10 cellular contexts compared by ENCODE assay signal in genomic region chr7:100003711-100004661, GRCh38. TPM values are rescaled to one million over a fixed set of nuclear protein-coding genes. Genes with fewer than 3 reads are reported as not detected.
DNase-seq lines count a peak whose midpoint lies in the region; ATAC-seq, FAIRE-seq and TF ChIP-seq lines count a peak whose summit lies in the region.
"Had no signal": no experiment of that assay in that cellular context is flagged by ENCODE, and none has a peak within 500 bp of the region (broad histone marks: within the 10 kb centered on the region; RNA-seq: fewer than 3 reads in every experiment).

No MANE protein-coding gene starts in this region.

- TF ChIP-seq CTCF in A549 (IDR thresholded peaks at IDR 0.05) (no peak), CD14-positive monocyte (IDR thresholded peaks at IDR 0.05) (no peak)

- POLR2A ChIA-PET in A549 (lab: Yijun Ruan, JAX) = interaction anchor here (1.5 kb wide), 1 partner anchor 11 kb away, joined by 4 read pairs; the partner anchor contains the start of gene ZKSCAN1
- POLR2A ChIA-PET in CD4-positive, alpha-beta memory T cell (lab: Charles Lee; ENCODE audit: partially characterized antibody) = interaction anchor here (1.8 kb wide), 1 partner anchor 11 kb away, joined by 7 read pairs; the partner anchor contains the start of gene ZKSCAN1

- H3K36me3 ChIP-seq in CD4-positive, alpha-beta memory T cell (ENCODE audit: insufficient read depth, low read length) = no peaks in the 10 kb centered on the region

- peaks cover 8% of the 10 kb centered on the region for H3K4me1 Mint-ChIP-seq in CD14-positive monocyte
- no peaks in the 10 kb centered on the region for H3K4me1 Mint-ChIP-seq in CD4-positive, alpha-beta memory T cell
- H3K4me1 Mint-ChIP-seq in activated T-cell treated with anti-CD3 and anti-CD28 coated beads, Interleukin-2, amount 50 U/mL, for 24 hours (ENCODE audit: low read depth) = no peaks in the 10 kb centered on the region

- CTCF ChIA-PET in A549 (lab: Yijun Ruan, JAX) = interaction anchor here (0.9 to 21.2 kb wide), 5 partner anchors 11 to 127 kb away, joined by 3 to 155 read pairs (median 5); no protein-coding TSS in a partner anchor
- CTCF ChIA-PET in CD4-positive, alpha-beta memory T cell (lab: Charles Lee; ENCODE audit: partially characterized antibody) = interaction anchor here (0.6 to 1.2 kb wide), 4 partner anchors 14 to 89 kb away, joined by 3 to 4 read pairs (median 3); no protein-coding TSS in a partner anchor

- peak; percentile 48 to 90; a peak in 4 of 6 replicates for ATAC-seq in A549
- ATAC-seq in HG03460 (IDR thresholded peaks at IDR 0.05; ENCODE audit: unreplicated experiment) = no peak

- H3K4me3 Mint-ChIP-seq in CD14-positive monocyte = no peak overlapping the region
- no peak overlapping the region for H3K4me3 Mint-ChIP-seq in CD4-positive, alpha-beta memory T cell
- no peak overlapping the region for H3K4me3 Mint-ChIP-seq in activated T-cell treated with anti-CD3 and anti-CD28 coated beads, Interleukin-2, amount 50 U/mL, for 24 hours

- no peaks in the 10 kb centered on the region for H3K9me3 ChIP-seq in A549
- no peaks in the 10 kb centered on the region for H3K9me3 ChIP-seq in CD4-positive, alpha-beta memory T cell (ENCODE audit: control insufficient read depth in 1 of 2, low read length in 2 of 2)

- no peak for TF ChIP-seq POLR2A in A549 (IDR thresholded peaks at IDR 0.05; ENCODE audit: low read length)

- no peak for FAIRE-seq in A549 (lab: Jason Lieb, UNC)

- no peak for TF ChIP-seq RAD21 in A549 (conservative IDR thresholded peaks at IDR 0.05 in 1 of 2, IDR thresholded peaks at IDR 0.05 in 1 of 2)

- H3K4me1 ChIP-seq in A549 = 0 out of 3 replicates have a peak, but pooled peaks cover 3% of the 10 kb centered on the region
- no peaks in the 10 kb centered on the region for H3K4me1 ChIP-seq in CD4-positive, alpha-beta memory T cell (ENCODE audit: insufficient read depth, low read length)

- H3K27ac ChIP-seq in A549 (peak overlapping the region in 1 of 2 experiments; percentile 41; a peak in 4 of 6 replicates), cingulate gyrus (ENCODE audit: low read depth, low read length) (peak overlapping the region; percentile 98)
- H3K27ac ChIP-seq in CD4-positive, alpha-beta memory T cell (ENCODE audit: low read depth, low read length) = no peak overlapping the region

- H3K36me3 Mint-ChIP-seq in CD14-positive monocyte = no peaks in the 10 kb centered on the region
- no peaks in the 10 kb centered on the region for H3K36me3 Mint-ChIP-seq in CD4-positive, alpha-beta memory T cell
- no peaks in the 10 kb centered on the region for H3K36me3 Mint-ChIP-seq in activated T-cell treated with anti-CD3 and anti-CD28 coated beads, Interleukin-2, amount 50 U/mL, for 24 hours (ENCODE audit: low read depth)

- no peak overlapping the region for H3K4me3 ChIP-seq in A549
- H3K4me3 ChIP-seq in CD4-positive, alpha-beta memory T cell (ENCODE audit: low read length in 2 of 2) = no peak overlapping the region

- DNase-seq in A549 (ENCODE audit: low read depth in 1 of 2, low spot score in 1 of 2) = peak in 1 of 2 experiments; percentile 77
- peak; percentile 93 for DNase-seq in NCI-H2029 treated with DMSO at 0.1 percent for 48 hours (lab: John Stamatoyannopoulos, UW)
- peak; percentile 89 for DNase-seq in mucosa of gallbladder (ENCODE audit: low spot score)
- DNase-seq in CD14-positive monocyte (ENCODE audit: low spot score) = no peak
- DNase-seq in CD4-positive, alpha-beta memory T cell = no peak
- DNase-seq in activated T-cell treated with anti-CD3 and anti-CD28 coated beads, Interleukin-2, amount 50 U/mL, for 24 hours = no peak
- DNase-seq: activated CD8-positive, alpha-beta memory T cell treated with anti-CD3 and anti-CD28 coated beads, Interleukin-2, amount 50 U/mL, for 4 hours had no signal

- TF ChIP-seq EP300 in A549 (IDR thresholded peaks at IDR 0.05) = no peak

- H3K4me2 ChIP-seq in A549 = peak overlapping the region; percentile 27; the same call in 2 of the 3 replicates

- no peak overlapping the region for H3K27ac Mint-ChIP-seq in CD14-positive monocyte
- peak overlapping the region in 2 of 7 donors; percentile 29 to 31 for H3K27ac Mint-ChIP-seq in CD4-positive, alpha-beta memory T cell
- no peak overlapping the region for H3K27ac Mint-ChIP-seq in activated T-cell treated with anti-CD3 and anti-CD28 coated beads, Interleukin-2, amount 50 U/mL, for 24 hours

- peaks cover 0 to 5% (median 1%) of the 10 kb centered on the region in 3 donors for H3K27me3 Mint-ChIP-seq in CD14-positive monocyte (ENCODE audit: low read depth in 3 of 3)
- peaks cover 0 to 2% of the 10 kb centered on the region in 2 donors for H3K27me3 Mint-ChIP-seq in CD4-positive, alpha-beta memory T cell
- peaks cover 4% of the 10 kb centered on the region for H3K27me3 Mint-ChIP-seq in activated T-cell treated with anti-CD3 and anti-CD28 coated beads, Interleukin-2, amount 50 U/mL, for 24 hours

- no peaks in the 10 kb centered on the region for H3K9me3 Mint-ChIP-seq in CD14-positive monocyte
- no peaks in the 10 kb centered on the region for H3K9me3 Mint-ChIP-seq in CD4-positive, alpha-beta memory T cell
- no peaks in the 10 kb centered on the region for H3K9me3 Mint-ChIP-seq in activated T-cell treated with anti-CD3 and anti-CD28 coated beads, Interleukin-2, amount 50 U/mL, for 24 hours

- intact Hi-C loops in CD14-positive monocyte (cut with micrococcal nuclease) = no loop called here
- intact Hi-C loops in CD4-positive, alpha-beta memory T cell (cut with micrococcal nuclease) = no loop called here

- WGBS in A549 (ENCODE audit: missing lambda C conversion rate) = 39% methylated on average over 14 of the region's 14 CpGs

- no peaks in the 10 kb centered on the region for H3K27me3 ChIP-seq in CD4-positive, alpha-beta memory T cell (ENCODE audit: insufficient read depth, low read length)

TF ChIP-seq in A549, 52 proteins besides CTCF, POLR2A, EP300 and RAD21:
- no peak for TF ChIP-seq ATOH8 (CRISPR knock-in tag; IDR thresholded peaks at IDR 0.05; ENCODE audit: low read depth)
- no peak for TF ChIP-seq RFX5 (IDR thresholded peaks at IDR 0.05)
- TF ChIP-seq FOXS1 (CRISPR knock-in tag; IDR thresholded peaks at IDR 0.05) = no peak
- no peak for TF ChIP-seq CHD2 (IDR thresholded peaks at IDR 0.05; ENCODE audit: low read length, partially characterized antibody)
- no peak for TF ChIP-seq ESRRA (IDR thresholded peaks at IDR 0.05; ENCODE audit: borderline replicate concordance, low read length)
- no peak for TF ChIP-seq MAX (IDR thresholded peaks at IDR 0.05)
- TF ChIP-seq NR3C1 (IDR thresholded peaks at IDR 0.05) = no peak
- no peak for TF ChIP-seq RNF2 (IDR thresholded peaks at IDR 0.05; ENCODE audit: borderline replicate concordance, low read depth)
- no peak for TF ChIP-seq KDM1A (IDR thresholded peaks at IDR 0.05; ENCODE audit: low read depth)
- no peak for TF ChIP-seq FOSB (CRISPR knock-in tag; IDR thresholded peaks at IDR 0.05)
- no peak for TF ChIP-seq PHF8 (IDR thresholded peaks at IDR 0.05; ENCODE audit: borderline replicate concordance, low read depth)
- TF ChIP-seq HDAC2 (IDR thresholded peaks at IDR 0.05) = no peak
- TF ChIP-seq SREBF2 (IDR thresholded peaks at IDR 0.05) = no peak
- no peak for TF ChIP-seq CEBPB (IDR thresholded peaks at IDR 0.05)
- no peak for TF ChIP-seq MYC (IDR thresholded peaks at IDR 0.05; ENCODE audit: borderline replicate concordance, low read length)
- no peak for TF ChIP-seq MAFK (IDR thresholded peaks at IDR 0.05; ENCODE audit: partially characterized antibody)

RNA-seq across cellular contexts. Expression of gene ZKSCAN1, which starts 11.4 kb away (rescaled TPM):
- 23.9 and 25.7 TPM in 2 replicates for polyA plus RNA-seq in A549 (2011; rRNA removed)
- 5.3 and 5.7 TPM in 2 replicates for polyA plus RNA-seq in A549 (2012; cell fraction: cytosol; rRNA removed)
- 6.7 and 10.9 TPM in 2 replicates for polyA plus RNA-seq in A549 (2012; cell fraction: nucleus; rRNA removed)
- 11.4 to 11.9 TPM (median 11.4 TPM) in 3 replicates for polyA plus RNA-seq in A549 (2017; fragmentation: RNase III; extraction: RNeasy Plus Mini Kit Qiagen cat#74134 plus additional on column Dnase treatment)
- polyA minus RNA-seq in A549 (2011; rRNA and poly(A)+ RNA removed) = 75.7 and 130 TPM in 2 replicates
- total RNA-seq in mucosa of gallbladder = 173 TPM
- 10 to 100 TPM; 10.7 to 24.3 TPM for polyA plus RNA-seq in CD14-positive monocyte
- 100 to 1,000 TPM in 1 of 2 experiments, 10 to 100 TPM in 1; 94.8 to 101 TPM for total RNA-seq in CD4-positive, alpha-beta memory T cell
- polyA plus RNA-seq in CD4-positive, alpha-beta memory T cell = 10 to 100 TPM; 25.0 to 47.0 TPM

RNA-seq across cellular contexts. Expression of gene AZGP1, which starts 28.2 kb away (rescaled TPM):
- 0.13 and 0.48 TPM in 2 replicates for polyA plus RNA-seq in A549 (2011; rRNA removed)
- polyA plus RNA-seq in A549 (2012; cell fraction: cytosol; rRNA removed) = 0.07 and 0.09 TPM in 2 replicates
- polyA plus RNA-seq in A549 (2012; cell fraction: nucleus; rRNA removed) = not detected in 2 replicates
- polyA plus RNA-seq in A549 (2017; fragmentation: RNase III; extraction: RNeasy Plus Mini Kit Qiagen cat#74134 plus additional on column Dnase treatment) = 0.07 TPM in 1 of 3 replicates, not detected in the others
- not detected in 2 replicates for polyA minus RNA-seq in A549 (2011; rRNA and poly(A)+ RNA removed)
- 104 TPM for total RNA-seq in mucosa of gallbladder
- polyA plus RNA-seq in CD14-positive monocyte = not detected
- not detected for total RNA-seq in CD4-positive, alpha-beta memory T cell
- not detected for polyA plus RNA-seq in CD4-positive, alpha-beta memory T cell
- polyA plus RNA-seq: neural cell had no signal

RNA-seq across cellular contexts. Expression of gene ZSCAN21, which starts 45.6 kb away (rescaled TPM):
- 17.9 and 18.3 TPM in 2 replicates for polyA plus RNA-seq in A549 (2011; rRNA removed)
- polyA plus RNA-seq in A549 (2012; cell fraction: cytosol; rRNA removed) = 7.8 and 8.6 TPM in 2 replicates
- 6.5 and 7.1 TPM in 2 replicates for polyA plus RNA-seq in A549 (2012; cell fraction: nucleus; rRNA removed)
- polyA plus RNA-seq in A549 (2017; fragmentation: RNase III; extraction: RNeasy Plus Mini Kit Qiagen cat#74134 plus additional on column Dnase treatment) = 8.3 to 9.2 TPM (median 9.1 TPM) in 3 replicates
- 11.8 and 12.6 TPM in 2 replicates for polyA minus RNA-seq in A549 (2011; rRNA and poly(A)+ RNA removed)
- 12.7 TPM for total RNA-seq in mucosa of gallbladder
- 1 to 10 TPM; 1.5 to 4.6 TPM for polyA plus RNA-seq in CD14-positive monocyte
- total RNA-seq in CD4-positive, alpha-beta memory T cell = 10 to 100 TPM in 1 of 2 experiments, 1 to 10 TPM in 1; 9.9 to 10.6 TPM
- 1 to 10 TPM; 2.5 to 9.7 TPM for polyA plus RNA-seq in CD4-positive, alpha-beta memory T cell

Comparison
In these comparisons a context has a peak if more than half of its experiments do, and no peak if none do; other contexts are left out.
1. DNase-seq: peak in NCI-H2029 treated with DMSO at 0.1 percent for 48 hours (single experiment) and mucosa of gallbladder (single experiment); none in CD14-positive monocyte (single experiment), CD4-positive, alpha-beta memory T cell (0 of 5) and activated T-cell treated with anti-CD3 and anti-CD28 coated beads, Interleukin-2, amount 50 U/mL, for 24 hours (single experiment).